ENCODE assay signal across 9 cellular contexts in the genomic region with DNA sequence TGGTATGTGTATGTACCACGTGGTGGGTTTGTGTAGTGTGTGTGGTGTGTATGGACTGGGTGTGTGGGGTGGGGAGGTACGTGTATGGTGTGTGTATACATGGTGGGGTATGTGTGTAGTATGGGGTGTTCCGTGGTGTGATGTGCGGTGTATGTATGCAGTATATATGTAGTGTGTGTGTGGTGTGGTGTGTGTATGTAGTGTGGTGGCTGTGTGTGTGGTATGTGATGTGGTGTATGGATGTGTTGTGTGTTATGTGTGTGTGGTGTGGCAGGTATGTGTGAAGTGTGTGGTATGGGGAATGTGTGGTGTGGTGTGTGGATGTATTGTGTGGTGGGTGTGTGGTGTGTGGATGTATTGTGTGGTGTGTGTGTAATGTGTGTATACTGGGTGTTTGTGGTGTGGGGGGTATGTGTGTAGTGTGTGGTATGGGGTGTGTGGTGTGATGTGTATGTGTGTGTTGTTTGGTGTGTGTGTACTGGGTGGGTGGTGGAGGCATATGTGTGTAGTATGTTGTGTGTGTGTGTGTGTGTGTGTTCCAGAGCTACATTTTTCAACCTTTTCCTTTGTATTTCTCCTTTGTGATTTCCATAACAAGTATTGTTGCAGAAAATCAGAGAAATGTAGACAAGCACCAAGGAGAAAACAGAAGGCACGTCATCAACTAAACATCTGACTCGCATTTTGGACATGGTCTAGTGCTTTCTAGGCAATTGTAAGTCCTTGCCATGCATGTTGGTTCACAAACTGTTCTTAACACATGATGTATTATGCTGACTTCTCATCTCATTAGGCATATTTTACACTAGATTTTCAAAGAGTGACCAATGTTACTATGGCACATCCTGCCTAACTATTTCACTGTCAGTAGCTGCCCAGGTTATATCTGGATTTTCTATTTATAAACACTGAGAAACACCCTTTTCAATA. TPM values are rescaled to one million over a fixed set of nuclear protein-coding genes. Genes with fewer than 3 reads are reported as not detected.
DNase-seq lines count a peak whose midpoint lies in the region; ATAC-seq and TF ChIP-seq lines count a peak whose summit lies in the region.
"Had no signal": no experiment of that assay in that cellular context is flagged by ENCODE, and none has a peak within 500 bp of the region (broad histone marks: within the 10 kb centered on the region; RNA-seq: fewer than 3 reads in every experiment).

No MANE protein-coding gene starts in this region.

- no peaks in the 10 kb centered on the region for H3K36me3 ChIP-seq in right atrium auricular region
- peaks cover 35% of the 10 kb centered on the region for H3K36me3 ChIP-seq in KOPT-K1 (ENCODE audit: insufficient read depth, low read length)
- no peaks in the 10 kb centered on the region for H3K36me3 ChIP-seq in upper lobe of right lung

- H3K27ac ChIP-seq in right atrium auricular region (no peak overlapping the region), KOPT-K1 (ENCODE audit: low read depth, low read length, poor library complexity, severe bottlenecking) (peak overlapping the region; percentile 60), upper lobe of right lung (no peak overlapping the region)

- H3K4me1 ChIP-seq in right atrium auricular region (peaks cover 0 to 4% of the 10 kb centered on the region in 2 donors), upper lobe of right lung (no peaks in the 10 kb centered on the region)

- in situ Hi-C loops in KBM-7 (cut with MboI; ENCODE audit: low pct_unique_long_range_greater_than_20kb, low sequenced_read_pairs) = no loop called here

- no peaks in the 10 kb centered on the region for H3K9me3 Mint-ChIP-seq in endothelial cell (ENCODE audit: unreplicated experiment)

- no peaks in the 10 kb centered on the region for H3K36me3 Mint-ChIP-seq in endothelial cell (ENCODE audit: low read depth, unreplicated experiment)

- H3K4me1 Mint-ChIP-seq in endothelial cell (ENCODE audit: unreplicated experiment) = peaks cover 10% of the 10 kb centered on the region

- no peaks in the 10 kb centered on the region for H3K9me3 ChIP-seq in right atrium auricular region
- H3K9me3 ChIP-seq in KOPT-K1 (ENCODE audit: insufficient read depth, low read length, poor library complexity, severe bottlenecking) = no peaks in the 10 kb centered on the region
- H3K9me3 ChIP-seq in upper lobe of right lung = no peaks in the 10 kb centered on the region

- intact Hi-C loops in Right ventricle myocardium superior (cut with DNase I) = no loop called here
- intact Hi-C loops in upper lobe of right lung (cut with DNase I) = no loop called here

- no peaks in the 10 kb centered on the region for H3K27me3 ChIP-seq in right atrium auricular region
- no peaks in the 10 kb centered on the region for H3K27me3 ChIP-seq in upper lobe of right lung

- no peak for TF ChIP-seq CTCF in right atrium auricular region (IDR thresholded peaks at IDR 0.05)
- TF ChIP-seq CTCF in endothelial cell (IDR thresholded peaks at IDR 0.05; ENCODE audit: unreplicated experiment) = no peak
- no peak for TF ChIP-seq CTCF in upper lobe of right lung (IDR thresholded peaks at IDR 0.05)

- H3K27ac Mint-ChIP-seq in endothelial cell (ENCODE audit: unreplicated experiment) = peak overlapping the region; percentile 5

- no peak overlapping the region for H3K4me3 Mint-ChIP-seq in endothelial cell (ENCODE audit: unreplicated experiment)

- peaks cover 3% of the 10 kb centered on the region for H3K27me3 Mint-ChIP-seq in endothelial cell (ENCODE audit: unreplicated experiment)

- H3K4me3 ChIP-seq in right atrium auricular region = peak overlapping the region in 1 of 2 donors; percentile 24
- H3K4me3 ChIP-seq in upper lobe of right lung = peak overlapping the region; percentile 27

- no peak for DNase-seq in Right ventricle myocardium superior
- DNase-seq in right atrium auricular region (ENCODE audit: low spot score) = no peak
- DNase-seq in endothelial cell (ENCODE audit: low spot score) = no peak
- DNase-seq in upper lobe of right lung = no peak
- DNase-seq in C1 segment of cervical spinal cord (lab: John Stamatoyannopoulos, UW) = no peak
- DNase-seq in KBM-7 = no peak
- DNase-seq: DMS 273 treated with DMSO at 0.1 percent for 48 hours had no signal

- peak; percentile 14 for ATAC-seq in Right ventricle myocardium superior (ENCODE audit: poor library complexity)
- peak; percentile 44 for ATAC-seq in upper lobe of right lung
- no peak for ATAC-seq in GM19452 (IDR thresholded peaks at IDR 0.05; ENCODE audit: unreplicated experiment)

RNA-seq across cellular contexts. Expression of a gene that starts 13.2 kb away (rescaled TPM):
- 18.7 TPM for total RNA-seq in Right ventricle myocardium superior
- 10 to 100 TPM; 14.6 to 22.1 TPM for total RNA-seq in right atrium auricular region
- total RNA-seq in endothelial cell (ENCODE audit: unreplicated experiment) = 14.8 TPM
- 46.2 TPM for total RNA-seq in upper lobe of right lung
